8 cellular contexts compared by ENCODE assay signal in genomic region chr1:156746716-156747631, GRCh38. TPM values are rescaled to one million over a fixed set of nuclear protein-coding genes. Genes with fewer than 3 reads are reported as not detected.
DNase-seq lines count a peak whose midpoint lies in the region; ATAC-seq and TF ChIP-seq lines count a peak whose summit lies in the region.

No MANE protein-coding gene starts in this region.

- H3K27me3 ChIP-seq in CD4-positive, alpha-beta memory T cell (ENCODE audit: insufficient read depth, low read length) = no peaks in the 10 kb centered on the region
- H3K27me3 ChIP-seq in esophagus squamous epithelium = no peaks in the 10 kb centered on the region

- peaks cover 42 to 69% (median 50%) of the 10 kb centered on the region in 4 donors for H3K4me1 Mint-ChIP-seq in CD4-positive, alpha-beta memory T cell

- H3K9me3 Mint-ChIP-seq in CD4-positive, alpha-beta memory T cell = peaks cover 0 to 1% (median 0%) of the 10 kb centered on the region in 8 donors

- no peaks in the 10 kb centered on the region for H3K27me3 Mint-ChIP-seq in CD4-positive, alpha-beta memory T cell

- CTCF ChIA-PET in CD4-positive, alpha-beta memory T cell (lab: Charles Lee; ENCODE audit: partially characterized antibody) = interaction anchor here (0.9 to 2.0 kb wide), 6 partner anchors 19 to 58 kb away, joined by 3 to 10 read pairs (median 6); partner anchors contain the start of genes CRABP2, ISG20L2 and METTL25B

- WGBS in esophagus squamous epithelium, 2 donors = 0 to 5% methylated on average over 1 to 7 of the region's 30 CpGs

- POLR2A ChIA-PET in CD4-positive, alpha-beta memory T cell (lab: Charles Lee; ENCODE audit: partially characterized antibody) = interaction anchor here (0.9 to 3.2 kb wide), 5 partner anchors 10 to 70 kb away, joined by 3 to 28 read pairs (median 3); partner anchors contain the start of genes ISG20L2, METTL25B, PRCC and SH2D2A

- H3K27ac Mint-ChIP-seq in CD4-positive, alpha-beta memory T cell = peak overlapping the region; percentile 87 to 95 (median 94)

- ATAC-seq in HG02763 (IDR thresholded peaks at IDR 0.05; ENCODE audit: unreplicated experiment) = no peak

- peak in 1 of 6 experiments; percentile 22 for TF ChIP-seq CTCF in esophagus squamous epithelium (IDR thresholded peaks at IDR 0.05)

- TF ChIP-seq POLR2A in esophagus squamous epithelium (IDR thresholded peaks at IDR 0.05) = peak in 1 of 4 donors; percentile 42

- peak overlapping the region; percentile 13 to 57 for H3K4me3 ChIP-seq in CD4-positive, alpha-beta memory T cell (ENCODE audit: low read length in 2 of 2)
- H3K4me3 ChIP-seq in esophagus squamous epithelium = peak overlapping the region; percentile 39 to 97 (median 86)

- peaks cover 25% of the 10 kb centered on the region for H3K36me3 ChIP-seq in CD4-positive, alpha-beta memory T cell (ENCODE audit: insufficient read depth, low read length)
- H3K36me3 ChIP-seq in esophagus squamous epithelium = peaks cover 23 to 36% (median 23%) of the 10 kb centered on the region in 3 donors

- peak overlapping the region; percentile 84 to 98 (median 92) for H3K4me3 Mint-ChIP-seq in CD4-positive, alpha-beta memory T cell

- intact Hi-C loops in CD4-positive, alpha-beta memory T cell (cut with micrococcal nuclease) = no loop called here
- intact Hi-C loops in esophagus squamous epithelium (cut with DNase I) = no loop called here

- H3K36me3 Mint-ChIP-seq in CD4-positive, alpha-beta memory T cell = peaks cover 9 to 42% of the 10 kb centered on the region in 2 donors

- peak; percentile 34 to 79 (median 47) for DNase-seq in CD4-positive, alpha-beta memory T cell
- DNase-seq in HS-27A (ENCODE audit: low read depth) = peak; percentile 79
- DNase-seq in NCI-H748 treated with DMSO at 0.1 percent for 48 hours (lab: John Stamatoyannopoulos, UW) = peak; percentile 50
- peak; percentile 67 to 74 for DNase-seq in activated T-cell treated with anti-CD3 and anti-CD28 coated beads, Interleukin-2, amount 50 U/mL, for 48 hours
- no peak for DNase-seq in esophagus squamous epithelium (lab: John Stamatoyannopoulos, UW)
- DNase-seq in mucosa of gallbladder (ENCODE audit: low spot score) = peak; percentile 90
- DNase-seq in substantia nigra (lab: John Stamatoyannopoulos, UW) = peak; percentile 28 to 93 (median 77)

- no peaks in the 10 kb centered on the region for H3K9me3 ChIP-seq in CD4-positive, alpha-beta memory T cell (ENCODE audit: control insufficient read depth in 1 of 2, low read length in 2 of 2)
- H3K9me3 ChIP-seq in esophagus squamous epithelium = no peaks in the 10 kb centered on the region

- peak overlapping the region; percentile 75 for H3K27ac ChIP-seq in CD4-positive, alpha-beta memory T cell (ENCODE audit: low read depth, low read length)
- H3K27ac ChIP-seq in esophagus squamous epithelium (peak overlapping the region; percentile 93 to 99 (median 98)), substantia nigra (ENCODE audit: low read depth, low read length, poor library complexity, severe bottlenecking) (peak overlapping the region; percentile 96)

- peaks cover 46% of the 10 kb centered on the region for H3K4me1 ChIP-seq in CD4-positive, alpha-beta memory T cell (ENCODE audit: insufficient read depth, low read length)
- peaks cover 37 to 72% (median 49%) of the 10 kb centered on the region in 3 donors for H3K4me1 ChIP-seq in esophagus squamous epithelium

RNA-seq across cellular contexts. Expression of gene HDGF, which starts 4.5 kb away (rescaled TPM):
- 10 to 100 TPM; 93.3 to 97.0 TPM for total RNA-seq in CD4-positive, alpha-beta memory T cell
- 10 to 100 TPM; 23.8 to 49.3 TPM for polyA plus RNA-seq in CD4-positive, alpha-beta memory T cell
- total RNA-seq in esophagus squamous epithelium (100 to 1,000 TPM; 180 to 278 (median 236) TPM), mucosa of gallbladder (170 TPM)

RNA-seq across cellular contexts. Expression of gene MRPL24, which starts 6.1 kb away (rescaled TPM):
- 10 to 100 TPM; 44.1 to 47.4 TPM for total RNA-seq in CD4-positive, alpha-beta memory T cell
- polyA plus RNA-seq in CD4-positive, alpha-beta memory T cell = 100 to 1,000 TPM in 1 of 2 donors, 10 to 100 TPM in 1; 86.7 to 150 TPM
- total RNA-seq in esophagus squamous epithelium (10 to 100 TPM; 39.5 to 45.8 (median 42.3) TPM), mucosa of gallbladder (63.7 TPM)

RNA-seq across cellular contexts. Expression of gene ISG20L2, which starts 18.4 kb away (rescaled TPM):
- 10 to 100 TPM; 47.9 to 53.1 TPM for total RNA-seq in CD4-positive, alpha-beta memory T cell
- 10 to 100 TPM; 11.4 to 19.3 TPM for polyA plus RNA-seq in CD4-positive, alpha-beta memory T cell
- 10 to 100 TPM; 22.3 to 32.8 (median 28.4) TPM for total RNA-seq in esophagus squamous epithelium
- 24.1 TPM for total RNA-seq in mucosa of gallbladder

RNA-seq across cellular contexts. Expression of gene METTL25B, which starts 18.7 kb away (rescaled TPM):
- 10 to 100 TPM; 30.5 to 35.7 TPM for total RNA-seq in CD4-positive, alpha-beta memory T cell
- polyA plus RNA-seq in CD4-positive, alpha-beta memory T cell = 1 to 10 TPM; 4.6 to 7.5 TPM
- total RNA-seq in esophagus squamous epithelium = 10 to 100 TPM in 3 of 4 donors, 1 to 10 TPM in 1; 9.7 to 44.9 (median 17.6) TPM
- total RNA-seq in mucosa of gallbladder = 48.0 TPM

RNA-seq across cellular contexts. Expression of gene PRCC, which starts 20.4 kb away (rescaled TPM):
- 10 to 100 TPM; 60.9 to 61.3 TPM for total RNA-seq in CD4-positive, alpha-beta memory T cell
- 10 to 100 TPM; 32.8 to 52.7 TPM for polyA plus RNA-seq in CD4-positive, alpha-beta memory T cell
- total RNA-seq in esophagus squamous epithelium = 10 to 100 TPM; 35.6 to 42.6 (median 38.3) TPM
- 57.8 TPM for total RNA-seq in mucosa of gallbladder
